In the genomic region with DNA sequence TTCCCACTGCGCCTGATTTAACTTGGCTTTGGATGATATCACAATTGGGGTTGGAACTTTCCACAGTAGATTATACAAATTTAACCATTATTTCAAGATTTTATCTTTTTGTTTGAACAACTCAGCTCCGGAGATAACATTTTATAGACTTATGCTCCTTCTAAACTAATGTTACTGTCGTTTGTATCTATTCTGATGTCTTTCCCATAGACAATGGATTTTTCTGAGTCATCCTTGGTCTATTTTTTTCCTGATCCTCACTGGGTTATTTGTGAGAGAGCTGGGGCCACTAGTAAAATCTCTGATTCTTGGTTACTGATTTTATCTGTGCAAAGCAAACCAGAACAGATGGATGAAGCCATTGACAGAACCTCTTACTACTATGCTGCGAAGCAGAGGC, we compare ENCODE assay signal across 18 cellular contexts.
DNase-seq lines count a peak whose midpoint lies in the region; ATAC-seq, FAIRE-seq and TF ChIP-seq lines count a peak whose summit lies in the region.
"Had no signal": no experiment of that assay in that cellular context is flagged by ENCODE, and none has a peak within 500 bp of the region (broad histone marks: within the 10 kb centered on the region; RNA-seq: fewer than 3 reads in every experiment).

No MANE protein-coding gene starts in this region.

- H2AFZ ChIP-seq in astrocyte (ENCODE audit: low read depth, low read length), result no peak overlapping the region

- H3K9ac ChIP-seq in astrocyte (ENCODE audit: low read length), result no peak overlapping the region
- H3K9ac ChIP-seq: BLaER1 had no signal

- no peaks in the 10 kb centered on the region for H4K20me1 ChIP-seq in astrocyte (ENCODE audit: insufficient read depth, low read length)
- H4K20me1 ChIP-seq: BLaER1 had no signal

- H3K27ac ChIP-seq in astrocyte (ENCODE audit: low read depth, low read length), result no peak overlapping the region
- H3K27ac ChIP-seq: BLaER1, HL-60 had no signal

- no peaks in the 10 kb centered on the region for H3K79me2 ChIP-seq in astrocyte (ENCODE audit: insufficient read depth, low read length)

- H3K27ac Mint-ChIP-seq in HFFc6, result peak overlapping the region; percentile 70
- peak overlapping the region; percentile 13 for H3K27ac Mint-ChIP-seq in astrocyte (ENCODE audit: unreplicated experiment)
- H3K27ac Mint-ChIP-seq: CD14-positive monocyte, H9 had no signal

- ATAC-seq in GM19455 (IDR thresholded peaks at IDR 0.05; ENCODE audit: unreplicated experiment) (no peak), HG03139 (IDR thresholded peaks at IDR 0.05; ENCODE audit: unreplicated experiment) (no peak)
- ATAC-seq: GM12878 had no signal

- no peaks in the 10 kb centered on the region for H3K36me3 ChIP-seq in astrocyte (ENCODE audit: insufficient read depth, low read length)
- H3K36me3 ChIP-seq: BLaER1 had no signal

- H3K4me3 ChIP-seq in astrocyte (ENCODE audit: insufficient read depth, low read depth, low read length), result no peak overlapping the region
- H3K4me3 ChIP-seq: BLaER1, GM12878 had no signal

- DNase-seq in HFFc6, result peak; percentile 71
- peak; percentile 9 for DNase-seq in SK-N-DZ (ENCODE audit: low spot score)
- DNase-seq in astrocyte (ENCODE audit: low read depth), result no peak
- DNase-seq in lung microvascular endothelial cell (ENCODE audit: low read depth in 2 of 2), result peak; percentile 44 to 55
- no peak for DNase-seq in NCI-H345 treated with DMSO at 0.1 percent for 48 hours (lab: John Stamatoyannopoulos, UW; ENCODE audit: unreplicated experiment)
- no peak for DNase-seq in stimulated activated CD4-positive, alpha-beta T cell treated with anti-CD3 and anti-CD28 coated beads, Interleukin-4, amount 100 ng/mL, for 1 hour
- DNase-seq: 8988T; CD4-positive, alpha-beta memory T cell; DMS79 treated with DMSO at 0.1 percent for 48 hours; EL; H9 had no signal

- no peak overlapping the region for H3K4me2 ChIP-seq in astrocyte (ENCODE audit: low read length)
- H3K4me2 ChIP-seq: BLaER1 had no signal

- H3K4me3 Mint-ChIP-seq in HFFc6, result peak overlapping the region; percentile 3; the same call in 1 of the 2 replicates
- H3K4me3 Mint-ChIP-seq in astrocyte (ENCODE audit: unreplicated experiment), result no peak overlapping the region
- H3K4me3 Mint-ChIP-seq: CD14-positive monocyte; CD4-positive, alpha-beta memory T cell; H9 had no signal

- H3K9me3 Mint-ChIP-seq in HFFc6 (peaks cover 7% of the 10 kb centered on the region; the same call in 1 of the 2 replicates), astrocyte (ENCODE audit: unreplicated experiment) (no peaks in the 10 kb centered on the region)

- H3K4me1 ChIP-seq in astrocyte (ENCODE audit: insufficient read depth, low read length), result no peaks in the 10 kb centered on the region
- H3K4me1 ChIP-seq: BLaER1 had no signal

- no peaks in the 10 kb centered on the region; the same call in 1 of the 2 replicates for H3K27me3 Mint-ChIP-seq in HFFc6 (ENCODE audit: insufficient read depth)
- H3K27me3 Mint-ChIP-seq in astrocyte (ENCODE audit: low read depth, unreplicated experiment), result no peaks in the 10 kb centered on the region

- no peaks in the 10 kb centered on the region for H3K27me3 ChIP-seq in astrocyte (ENCODE audit: insufficient read depth, low read length)
- H3K27me3 ChIP-seq: BLaER1 had no signal

- H3K36me3 Mint-ChIP-seq in HFFc6 (ENCODE audit: low read depth) (peaks cover 29% of the 10 kb centered on the region), astrocyte (ENCODE audit: low read depth, unreplicated experiment) (peaks cover 5% of the 10 kb centered on the region)

- peaks cover 21% of the 10 kb centered on the region for H3K4me1 Mint-ChIP-seq in HFFc6 (ENCODE audit: low read depth)
- H3K4me1 Mint-ChIP-seq in astrocyte (ENCODE audit: low read depth, unreplicated experiment), result peaks cover 4% of the 10 kb centered on the region
- H3K4me1 Mint-ChIP-seq: CD14-positive monocyte; CD4-positive, alpha-beta memory T cell; H9 had no signal

- H3K9me3 ChIP-seq in astrocyte (ENCODE audit: insufficient read depth, low read depth, low read length), result peaks cover 6% of the 10 kb centered on the region

- no peak for FAIRE-seq in astrocyte (lab: Jason Lieb, UNC)
- FAIRE-seq: GM12878, H1 had no signal

- TF ChIP-seq CTCF in HFFc6 (IDR thresholded peaks at IDR 0.05) (no peak), astrocyte (IDR thresholded peaks at IDR 0.05; ENCODE audit: insufficient read depth, low read depth, low read length) (no peak)

Comparison
In these comparisons a context has a peak if more than half of its experiments do, and no peak if none do; other contexts are left out.
1. DNase-seq: peak in HFFc6 (single experiment), SK-N-DZ (single experiment) and lung microvascular endothelial cell (2 of 2); none in astrocyte (single experiment), NCI-H345 treated with DMSO at 0.1 percent for 48 hours (single experiment) and stimulated activated CD4-positive, alpha-beta T cell treated with anti-CD3 and anti-CD28 coated beads, Interleukin-4, amount 100 ng/mL, for 1 hour (single experiment).